In genomic region chr6:31622678-31623077, GRCh38 we compare ENCODE assay signal across 12 cellular contexts. TPM values are rescaled to one million over a fixed set of nuclear protein-coding genes. Genes with fewer than 3 reads are reported as not detected.
DNase-seq lines count a peak whose midpoint lies in the region; ATAC-seq, FAIRE-seq and TF ChIP-seq lines count a peak whose summit lies in the region.
"Had no signal": no experiment of that assay in that cellular context is flagged by ENCODE, and none has a peak within 500 bp of the region (broad histone marks: within the 10 kb centered on the region; RNA-seq: fewer than 3 reads in every experiment).

No MANE protein-coding gene starts in this region.

- H3K27me3 Mint-ChIP-seq in activated naive CD4-positive, alpha-beta T cell treated with anti-CD3 and anti-CD28 coated beads, Interleukin-2, amount 10 ng/mL, durations not matched to agents 7 days and 5 days = no peaks in the 10 kb centered on the region
- no peaks in the 10 kb centered on the region for H3K27me3 Mint-ChIP-seq in activated T-helper 1 cell treated with anti-CD3 and anti-CD28 coated beads, Interleukin-12 subunit alpha, Interleukin-12 subunit beta, Interleukin-2, Interleukin-4 antibody, amounts not matched to agents 30 ng/mL and 10 ng/mL and 1 ng/mL, durations not matched to agents 14 hours and 24 hours and 36 hours (ENCODE audit: insufficient read depth)

- H3K9ac ChIP-seq in iPS-20b (ENCODE audit: low read depth, low read length) = peak overlapping the region; percentile 91; the same call in 1 of the 2 replicates

- H3K27me3 ChIP-seq in iPS-20b (ENCODE audit: insufficient read depth, low read length) = no peaks in the 10 kb centered on the region
- H3K27me3 ChIP-seq in upper lobe of left lung = no peaks in the 10 kb centered on the region

- H3K4me1 ChIP-seq in iPS-20b (ENCODE audit: insufficient read depth, low read length) = peaks cover 10% of the 10 kb centered on the region; the same call in 1 of the 2 replicates
- peaks cover 15 to 27% (median 18%) of the 10 kb centered on the region in 4 donors for H3K4me1 ChIP-seq in upper lobe of left lung

- peak overlapping the region; percentile 91 for H3K4me3 Mint-ChIP-seq in activated naive CD4-positive, alpha-beta T cell treated with anti-CD3 and anti-CD28 coated beads, Interleukin-2, amount 10 ng/mL, durations not matched to agents 7 days and 5 days
- peak overlapping the region; percentile 97 for H3K4me3 Mint-ChIP-seq in activated T-helper 1 cell treated with anti-CD3 and anti-CD28 coated beads, Interleukin-12 subunit alpha, Interleukin-12 subunit beta, Interleukin-2, Interleukin-4 antibody, amounts not matched to agents 30 ng/mL and 10 ng/mL and 1 ng/mL, durations not matched to agents 14 hours and 24 hours and 36 hours

- H3K27ac ChIP-seq in iPS-20b (ENCODE audit: low read length) (no peak overlapping the region), upper lobe of left lung (peak overlapping the region in 3 of 4 donors; percentile 97 to 100 (median 97)), caudate nucleus (ENCODE audit: low read depth, low read length) (no peak overlapping the region)

- peaks cover 58% of the 10 kb centered on the region for H3K36me3 Mint-ChIP-seq in activated naive CD4-positive, alpha-beta T cell treated with anti-CD3 and anti-CD28 coated beads, Interleukin-2, amount 10 ng/mL, durations not matched to agents 7 days and 5 days
- peaks cover 56% of the 10 kb centered on the region for H3K36me3 Mint-ChIP-seq in activated T-helper 1 cell treated with anti-CD3 and anti-CD28 coated beads, Interleukin-12 subunit alpha, Interleukin-12 subunit beta, Interleukin-2, Interleukin-4 antibody, amounts not matched to agents 30 ng/mL and 10 ng/mL and 1 ng/mL, durations not matched to agents 14 hours and 24 hours and 36 hours (ENCODE audit: low read depth)

- no peak for TF ChIP-seq CTCF in upper lobe of left lung (IDR thresholded peaks at IDR 0.05)

- peak overlapping the region; percentile 84 for H3K4me3 ChIP-seq in iPS-20b (ENCODE audit: low read length)
- peak overlapping the region in 1 of 4 donors; percentile 82 for H3K4me3 ChIP-seq in upper lobe of left lung

- 47 to 77% methylated on average over 10 of the region's 10 CpGs for WGBS in upper lobe of left lung, 2 donors

- DNase-seq in activated naive CD4-positive, alpha-beta T cell treated with anti-CD3 and anti-CD28 coated beads, Interleukin-2, amount 10 ng/mL, durations not matched to agents 7 days and 5 days = no peak
- DNase-seq in activated naive CD4-positive, alpha-beta T cell treated with Interleukin-2 at 50 U/mL for 16 hours = no peak
- DNase-seq in activated T-helper 1 cell treated with anti-CD3 and anti-CD28 coated beads, Interleukin-12 subunit alpha, Interleukin-12 subunit beta, Interleukin-2, Interleukin-4 antibody, amounts not matched to agents 30 ng/mL and 10 ng/mL and 1 ng/mL, durations not matched to agents 14 hours and 24 hours and 36 hours (ENCODE audit: low spot score) = no peak
- peak in 1 of 2 donors; percentile 57 for DNase-seq in upper lobe of left lung
- DNase-seq in caudate nucleus (lab: John Stamatoyannopoulos, UW) = no peak
- no peak for DNase-seq in GM19239 (ENCODE audit: insufficient read length, low spot score)
- DNase-seq: DMS153, kidney had no signal

- no peak for TF ChIP-seq EP300 in upper lobe of left lung (IDR thresholded peaks at IDR 0.05)

- no peaks in the 10 kb centered on the region for H3K9me3 ChIP-seq in iPS-20b (ENCODE audit: insufficient read depth, low read depth, low read length)
- H3K9me3 ChIP-seq in upper lobe of left lung = no peaks in the 10 kb centered on the region

- FAIRE-seq in GM19239 (lab: Jason Lieb, UNC) = no peak
- FAIRE-seq: kidney, TTC549 had no signal

- H3K4me1 Mint-ChIP-seq in activated naive CD4-positive, alpha-beta T cell treated with anti-CD3 and anti-CD28 coated beads, Interleukin-2, amount 10 ng/mL, durations not matched to agents 7 days and 5 days = peaks cover 42% of the 10 kb centered on the region
- H3K4me1 Mint-ChIP-seq in activated T-helper 1 cell treated with anti-CD3 and anti-CD28 coated beads, Interleukin-12 subunit alpha, Interleukin-12 subunit beta, Interleukin-2, Interleukin-4 antibody, amounts not matched to agents 30 ng/mL and 10 ng/mL and 1 ng/mL, durations not matched to agents 14 hours and 24 hours and 36 hours (ENCODE audit: low read depth) = peaks cover 41% of the 10 kb centered on the region

- H3K9me3 Mint-ChIP-seq in activated naive CD4-positive, alpha-beta T cell treated with anti-CD3 and anti-CD28 coated beads, Interleukin-2, amount 10 ng/mL, durations not matched to agents 7 days and 5 days = no peaks in the 10 kb centered on the region
- no peaks in the 10 kb centered on the region for H3K9me3 Mint-ChIP-seq in activated T-helper 1 cell treated with anti-CD3 and anti-CD28 coated beads, Interleukin-12 subunit alpha, Interleukin-12 subunit beta, Interleukin-2, Interleukin-4 antibody, amounts not matched to agents 30 ng/mL and 10 ng/mL and 1 ng/mL, durations not matched to agents 14 hours and 24 hours and 36 hours

- intact Hi-C loops in activated T-helper 1 cell treated with anti-CD3 and anti-CD28 coated beads, Interleukin-12 subunit alpha, Interleukin-12 subunit beta, Interleukin-2, Interleukin-4 antibody, amounts not matched to agents 30 ng/mL and 10 ng/mL and 1 ng/mL, durations not matched to agents 14 hours and 24 hours and 36 hours (cut with micrococcal nuclease) = no loop called here

- H3K27ac Mint-ChIP-seq in activated naive CD4-positive, alpha-beta T cell treated with anti-CD3 and anti-CD28 coated beads, Interleukin-2, amount 10 ng/mL, durations not matched to agents 7 days and 5 days = peak overlapping the region; percentile 94
- H3K27ac Mint-ChIP-seq in activated T-helper 1 cell treated with anti-CD3 and anti-CD28 coated beads, Interleukin-12 subunit alpha, Interleukin-12 subunit beta, Interleukin-2, Interleukin-4 antibody, amounts not matched to agents 30 ng/mL and 10 ng/mL and 1 ng/mL, durations not matched to agents 14 hours and 24 hours and 36 hours = peak overlapping the region; percentile 98

- H3K36me3 ChIP-seq in iPS-20b (ENCODE audit: insufficient read depth, low read depth, low read length) (peaks cover 62% of the 10 kb centered on the region), upper lobe of left lung (peaks cover 42 to 48% (median 45%) of the 10 kb centered on the region in 4 donors)

- no peak for ATAC-seq in upper lobe of left lung (ENCODE audit: low FRiP score in 2 of 2)
- ATAC-seq in HG03460 (IDR thresholded peaks at IDR 0.05; ENCODE audit: unreplicated experiment) = no peak

- CTCF ChIA-PET in activated naive CD4-positive, alpha-beta T cell treated with anti-CD3 and anti-CD28 coated beads, Interleukin-2, amount 10 ng/mL, durations not matched to agents 7 days and 5 days (lab: Charles Lee) = interaction anchor here (0.8 to 1.7 kb wide), 5 partner anchors 24 to 76 kb away, joined by 3 to 6 read pairs (median 4); partner anchors contain the start of gene ATP6V1G2

- no peak for TF ChIP-seq POLR2A in upper lobe of left lung (IDR thresholded peaks at IDR 0.05)

RNA-seq across cellular contexts. Expression of gene PRRC2A, which starts 2.2 kb away (rescaled TPM):
- 281 and 283 TPM in 2 replicates for total RNA-seq in activated T-helper 1 cell treated with anti-CD3 and anti-CD28 coated beads, Interleukin-12 subunit alpha, Interleukin-12 subunit beta, Interleukin-2, Interleukin-4 antibody, amounts not matched to agents 30 ng/mL and 10 ng/mL and 1 ng/mL, durations not matched to agents 14 hours and 24 hours and 36 hours
- total RNA-seq in upper lobe of left lung = 100 to 1,000 TPM in 4 of 6 donors, 10 to 100 TPM in 2; 80.1 to 154 (median 125) TPM

RNA-seq across cellular contexts. Expression of gene AIF1, which starts 7.6 kb away (rescaled TPM):
- total RNA-seq in activated T-helper 1 cell treated with anti-CD3 and anti-CD28 coated beads, Interleukin-12 subunit alpha, Interleukin-12 subunit beta, Interleukin-2, Interleukin-4 antibody, amounts not matched to agents 30 ng/mL and 10 ng/mL and 1 ng/mL, durations not matched to agents 14 hours and 24 hours and 36 hours = 55.5 and 61.5 TPM in 2 replicates
- total RNA-seq in upper lobe of left lung = 100 to 1,000 TPM in 1 of 6 donors, 10 to 100 TPM in 5; 18.5 to 106 (median 79.7) TPM

RNA-seq across cellular contexts. Expression of gene BAG6, which starts 29.8 kb away (rescaled TPM):
- 319 and 323 TPM in 2 replicates for total RNA-seq in activated T-helper 1 cell treated with anti-CD3 and anti-CD28 coated beads, Interleukin-12 subunit alpha, Interleukin-12 subunit beta, Interleukin-2, Interleukin-4 antibody, amounts not matched to agents 30 ng/mL and 10 ng/mL and 1 ng/mL, durations not matched to agents 14 hours and 24 hours and 36 hours
- 100 to 1,000 TPM; 190 to 421 (median 294) TPM for total RNA-seq in upper lobe of left lung

RNA-seq across cellular contexts. Expression of gene NCR3, which starts 29.9 kb away (rescaled TPM):
- total RNA-seq in activated T-helper 1 cell treated with anti-CD3 and anti-CD28 coated beads, Interleukin-12 subunit alpha, Interleukin-12 subunit beta, Interleukin-2, Interleukin-4 antibody, amounts not matched to agents 30 ng/mL and 10 ng/mL and 1 ng/mL, durations not matched to agents 14 hours and 24 hours and 36 hours = 19.1 and 20.3 TPM in 2 replicates
- total RNA-seq in upper lobe of left lung = 1 to 10 TPM in 1 of 6 donors, under 1 TPM in 3, not detected in 2; 0.54 to 2.0 (median 0.70) TPM
- total RNA-seq: temporal lobe had no signal

RNA-seq across cellular contexts. Expression of gene APOM, which starts 33.0 kb away (rescaled TPM):
- total RNA-seq in activated T-helper 1 cell treated with anti-CD3 and anti-CD28 coated beads, Interleukin-12 subunit alpha, Interleukin-12 subunit beta, Interleukin-2, Interleukin-4 antibody, amounts not matched to agents 30 ng/mL and 10 ng/mL and 1 ng/mL, durations not matched to agents 14 hours and 24 hours and 36 hours = 1.8 and 3.7 TPM in 2 replicates
- total RNA-seq in upper lobe of left lung = 1 to 10 TPM in 5 of 6 donors, under 1 TPM in 1; 0.89 to 4.3 (median 2.1) TPM

Comparison
In these comparisons a context has a peak if more than half of its experiments do, and no peak if none do; other contexts are left out.
1. H3K27ac ChIP-seq: peak in upper lobe of left lung (3 of 4); none in iPS-20b (single experiment) and caudate nucleus (single experiment).